ENCODE assay signal across 8 cellular contexts in genomic region chr12:30753761-30754382, GRCh38. TPM values are rescaled to one million over a fixed set of nuclear protein-coding genes. Genes with fewer than 3 reads are reported as not detected.
DNase-seq lines count a peak whose midpoint lies in the region; ATAC-seq and TF ChIP-seq lines count a peak whose summit lies in the region.

No MANE protein-coding gene starts in this region.

- intact Hi-C loops in breast epithelium (cut with DNase I; ENCODE audit: low total_unique reads) = no loop called here

- H3K36me3 ChIP-seq in breast epithelium (no peaks in the 10 kb centered on the region), urinary bladder (ENCODE audit: insufficient read depth) (no peaks in the 10 kb centered on the region)

- H3K27ac Mint-ChIP-seq in T-helper 1 cell treated with Interleukin-12 subunit alpha and Interleukin-12 subunit beta and Interleukin-4 antibody, amounts not matched to agents 30 μg/mL and 1 μg/mL, for 36 hours = peak overlapping the region; percentile 76

- ATAC-seq in HG03175 (IDR thresholded peaks at IDR 0.05; ENCODE audit: unreplicated experiment) (no peak), GM21390 (IDR thresholded peaks at IDR 0.05; ENCODE audit: unreplicated experiment) (no peak)

- no peaks in the 10 kb centered on the region for H3K9me3 ChIP-seq in breast epithelium

- DNase-seq in T-helper 1 cell = no peak
- peak; percentile 17 for DNase-seq in NCI-H2227 (lab: John Stamatoyannopoulos, UW; ENCODE audit: unreplicated experiment)
- no peak for DNase-seq in breast epithelium (ENCODE audit: low spot score in 2 of 2)
- DNase-seq in medulla oblongata (ENCODE audit: extremely low spot score) = peak; percentile 21

- no peaks in the 10 kb centered on the region for H3K9me3 Mint-ChIP-seq in T-helper 1 cell treated with Interleukin-12 subunit alpha and Interleukin-12 subunit beta and Interleukin-4 antibody, amounts not matched to agents 30 μg/mL and 1 μg/mL, for 36 hours

- H3K27me3 Mint-ChIP-seq in T-helper 1 cell treated with Interleukin-12 subunit alpha and Interleukin-12 subunit beta and Interleukin-4 antibody, amounts not matched to agents 30 μg/mL and 1 μg/mL, for 36 hours (ENCODE audit: low read depth) = peaks cover 4% of the 10 kb centered on the region

- no peaks in the 10 kb centered on the region for H3K36me3 Mint-ChIP-seq in T-helper 1 cell treated with Interleukin-12 subunit alpha and Interleukin-12 subunit beta and Interleukin-4 antibody, amounts not matched to agents 30 μg/mL and 1 μg/mL, for 36 hours (ENCODE audit: low read depth)

- peak overlapping the region; percentile 85 to 92 for H3K27ac ChIP-seq in breast epithelium
- no peak overlapping the region for H3K27ac ChIP-seq in urinary bladder (ENCODE audit: low read depth)

- no peaks in the 10 kb centered on the region for H3K27me3 ChIP-seq in breast epithelium

- TF ChIP-seq POLR2A in breast epithelium (IDR thresholded peaks at IDR 0.05) = no peak

- H3K4me3 Mint-ChIP-seq in T-helper 1 cell treated with Interleukin-12 subunit alpha and Interleukin-12 subunit beta and Interleukin-4 antibody, amounts not matched to agents 30 μg/mL and 1 μg/mL, for 36 hours = peak overlapping the region; percentile 90

- TF ChIP-seq CTCF in breast epithelium (IDR thresholded peaks at IDR 0.05) = no peak

- H3K4me1 ChIP-seq in breast epithelium (peaks cover 0 to 7% of the 10 kb centered on the region in 2 donors), urinary bladder (ENCODE audit: insufficient read depth) (no peaks in the 10 kb centered on the region)

- peaks cover 25% of the 10 kb centered on the region for H3K4me1 Mint-ChIP-seq in T-helper 1 cell treated with Interleukin-12 subunit alpha and Interleukin-12 subunit beta and Interleukin-4 antibody, amounts not matched to agents 30 μg/mL and 1 μg/mL, for 36 hours (ENCODE audit: low read depth)

- 11% methylated on average over 18 of the region's 18 CpGs for WGBS in urinary bladder

- peak overlapping the region; percentile 76 to 90 (median 83) for H3K4me3 ChIP-seq in breast epithelium
- H3K4me3 ChIP-seq in urinary bladder (ENCODE audit: low read depth, low read length) = peak overlapping the region; percentile 86

RNA-seq across cellular contexts. Expression of gene CAPRIN2, which starts 0.9 kb away (rescaled TPM):
- total RNA-seq in breast epithelium (10 to 100 TPM; 21.8 to 37.9 (median 29.8) TPM), urinary bladder (42.3 TPM)
- 20.1 TPM for polyA plus RNA-seq in urinary bladder

RNA-seq across cellular contexts. Expression of gene IPO8, which starts 58.2 kb away (rescaled TPM):
- total RNA-seq in breast epithelium (10 to 100 TPM; 26.7 to 47.4 (median 43.3) TPM), urinary bladder (63.0 TPM)
- polyA plus RNA-seq in urinary bladder = 28.2 TPM

Comparison
In these comparisons a context has a peak if more than half of its experiments do, and no peak if none do; other contexts are left out.
1. DNase-seq: peak in NCI-H2227 (single experiment) and medulla oblongata (single experiment); none in T-helper 1 cell (0 of 5) and breast epithelium (0 of 2).